1 cellular context compared by ENCODE assay signal in the genomic region with DNA sequence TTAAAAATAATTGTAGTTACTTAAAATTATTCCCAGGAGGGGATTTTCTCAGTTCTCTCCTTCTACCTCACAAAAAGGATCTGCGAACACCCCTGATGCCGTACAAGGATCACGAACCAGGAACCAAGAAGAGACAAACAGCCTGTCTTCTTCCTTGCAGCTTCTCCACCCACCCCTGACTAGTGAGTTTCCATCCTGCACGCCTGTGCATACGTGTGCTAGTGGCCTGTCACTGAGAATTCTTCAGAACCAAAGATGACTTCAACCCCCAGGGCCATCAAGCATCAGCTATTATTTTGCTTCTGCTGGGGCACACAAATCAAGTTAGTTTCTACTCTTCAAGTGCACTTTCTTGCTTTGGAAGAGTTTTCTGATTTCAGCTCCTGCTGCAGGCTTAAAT.
TF ChIP-seq lines count a peak whose summit lies in the region.

No MANE protein-coding gene starts in this region.

TF ChIP-seq in WTC11, 78 proteins besides CTCF, POLR2A, EP300 and RAD21 (continued from another document):
- TF ChIP-seq NR2C2 (CRISPR knock-in tag; IDR thresholded peaks at IDR 0.05) (no peak), FOXJ3 (CRISPR knock-in tag; IDR thresholded peaks at IDR 0.05; ENCODE audit: borderline replicate concordance) (no peak), CREB1 (CRISPR knock-in tag; IDR thresholded peaks at IDR 0.05) (no peak)
TF ChIP-seq in WTC11: peak in this region for 0.
